Comparison of ENCODE assay signal across 1 cellular context in the genomic region with DNA sequence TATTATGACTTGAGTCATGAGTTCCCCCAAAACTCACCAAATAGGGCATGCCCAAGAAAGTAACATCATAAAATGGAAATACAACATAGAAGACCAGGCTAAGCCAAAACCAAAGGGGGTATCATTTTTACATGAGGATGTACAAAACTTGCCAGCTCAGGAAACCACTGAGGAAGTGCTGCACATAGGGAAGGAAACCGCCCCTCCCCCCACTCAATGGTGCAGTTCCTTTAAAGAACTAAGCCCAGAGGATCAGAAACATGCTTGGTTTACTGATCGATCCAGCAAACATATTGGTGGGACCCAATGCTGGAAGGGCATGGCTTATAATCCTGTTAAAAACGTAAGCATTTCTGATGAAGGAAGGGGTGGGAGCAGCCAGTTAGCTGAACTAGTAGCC.
TF ChIP-seq lines count a peak whose summit lies in the region.

No MANE protein-coding gene starts in this region.

TF ChIP-seq in GM23338, 12 proteins besides CTCF, POLR2A, EP300 and RAD21:
- TF ChIP-seq NANOG (IDR thresholded peaks at IDR 0.05; ENCODE audit: borderline replicate concordance) (no peak), JUNB (IDR thresholded peaks at IDR 0.05; ENCODE audit: unreplicated experiment) (no peak), STAT1 (IDR thresholded peaks at IDR 0.05; ENCODE audit: unreplicated experiment) (no peak), EZH2phosphoT487 (IDR thresholded peaks at IDR 0.05; ENCODE audit: unreplicated experiment) (no peak), CREB1 (CRISPR knock-in tag; IDR thresholded peaks at IDR 0.05; ENCODE audit: low read depth) (no peak), ZNF114 (CRISPR knock-in tag; IDR thresholded peaks at IDR 0.05) (no peak), EZH2 (IDR thresholded peaks at IDR 0.05; ENCODE audit: low read depth, unreplicated experiment) (no peak), ZNF331 (CRISPR knock-in tag; IDR thresholded peaks at IDR 0.05; ENCODE audit: low read depth) (no peak), POLR2AphosphoS5 (IDR thresholded peaks at IDR 0.05; ENCODE audit: low read depth) (no peak)
- TF ChIP-seq, protein P1, sequence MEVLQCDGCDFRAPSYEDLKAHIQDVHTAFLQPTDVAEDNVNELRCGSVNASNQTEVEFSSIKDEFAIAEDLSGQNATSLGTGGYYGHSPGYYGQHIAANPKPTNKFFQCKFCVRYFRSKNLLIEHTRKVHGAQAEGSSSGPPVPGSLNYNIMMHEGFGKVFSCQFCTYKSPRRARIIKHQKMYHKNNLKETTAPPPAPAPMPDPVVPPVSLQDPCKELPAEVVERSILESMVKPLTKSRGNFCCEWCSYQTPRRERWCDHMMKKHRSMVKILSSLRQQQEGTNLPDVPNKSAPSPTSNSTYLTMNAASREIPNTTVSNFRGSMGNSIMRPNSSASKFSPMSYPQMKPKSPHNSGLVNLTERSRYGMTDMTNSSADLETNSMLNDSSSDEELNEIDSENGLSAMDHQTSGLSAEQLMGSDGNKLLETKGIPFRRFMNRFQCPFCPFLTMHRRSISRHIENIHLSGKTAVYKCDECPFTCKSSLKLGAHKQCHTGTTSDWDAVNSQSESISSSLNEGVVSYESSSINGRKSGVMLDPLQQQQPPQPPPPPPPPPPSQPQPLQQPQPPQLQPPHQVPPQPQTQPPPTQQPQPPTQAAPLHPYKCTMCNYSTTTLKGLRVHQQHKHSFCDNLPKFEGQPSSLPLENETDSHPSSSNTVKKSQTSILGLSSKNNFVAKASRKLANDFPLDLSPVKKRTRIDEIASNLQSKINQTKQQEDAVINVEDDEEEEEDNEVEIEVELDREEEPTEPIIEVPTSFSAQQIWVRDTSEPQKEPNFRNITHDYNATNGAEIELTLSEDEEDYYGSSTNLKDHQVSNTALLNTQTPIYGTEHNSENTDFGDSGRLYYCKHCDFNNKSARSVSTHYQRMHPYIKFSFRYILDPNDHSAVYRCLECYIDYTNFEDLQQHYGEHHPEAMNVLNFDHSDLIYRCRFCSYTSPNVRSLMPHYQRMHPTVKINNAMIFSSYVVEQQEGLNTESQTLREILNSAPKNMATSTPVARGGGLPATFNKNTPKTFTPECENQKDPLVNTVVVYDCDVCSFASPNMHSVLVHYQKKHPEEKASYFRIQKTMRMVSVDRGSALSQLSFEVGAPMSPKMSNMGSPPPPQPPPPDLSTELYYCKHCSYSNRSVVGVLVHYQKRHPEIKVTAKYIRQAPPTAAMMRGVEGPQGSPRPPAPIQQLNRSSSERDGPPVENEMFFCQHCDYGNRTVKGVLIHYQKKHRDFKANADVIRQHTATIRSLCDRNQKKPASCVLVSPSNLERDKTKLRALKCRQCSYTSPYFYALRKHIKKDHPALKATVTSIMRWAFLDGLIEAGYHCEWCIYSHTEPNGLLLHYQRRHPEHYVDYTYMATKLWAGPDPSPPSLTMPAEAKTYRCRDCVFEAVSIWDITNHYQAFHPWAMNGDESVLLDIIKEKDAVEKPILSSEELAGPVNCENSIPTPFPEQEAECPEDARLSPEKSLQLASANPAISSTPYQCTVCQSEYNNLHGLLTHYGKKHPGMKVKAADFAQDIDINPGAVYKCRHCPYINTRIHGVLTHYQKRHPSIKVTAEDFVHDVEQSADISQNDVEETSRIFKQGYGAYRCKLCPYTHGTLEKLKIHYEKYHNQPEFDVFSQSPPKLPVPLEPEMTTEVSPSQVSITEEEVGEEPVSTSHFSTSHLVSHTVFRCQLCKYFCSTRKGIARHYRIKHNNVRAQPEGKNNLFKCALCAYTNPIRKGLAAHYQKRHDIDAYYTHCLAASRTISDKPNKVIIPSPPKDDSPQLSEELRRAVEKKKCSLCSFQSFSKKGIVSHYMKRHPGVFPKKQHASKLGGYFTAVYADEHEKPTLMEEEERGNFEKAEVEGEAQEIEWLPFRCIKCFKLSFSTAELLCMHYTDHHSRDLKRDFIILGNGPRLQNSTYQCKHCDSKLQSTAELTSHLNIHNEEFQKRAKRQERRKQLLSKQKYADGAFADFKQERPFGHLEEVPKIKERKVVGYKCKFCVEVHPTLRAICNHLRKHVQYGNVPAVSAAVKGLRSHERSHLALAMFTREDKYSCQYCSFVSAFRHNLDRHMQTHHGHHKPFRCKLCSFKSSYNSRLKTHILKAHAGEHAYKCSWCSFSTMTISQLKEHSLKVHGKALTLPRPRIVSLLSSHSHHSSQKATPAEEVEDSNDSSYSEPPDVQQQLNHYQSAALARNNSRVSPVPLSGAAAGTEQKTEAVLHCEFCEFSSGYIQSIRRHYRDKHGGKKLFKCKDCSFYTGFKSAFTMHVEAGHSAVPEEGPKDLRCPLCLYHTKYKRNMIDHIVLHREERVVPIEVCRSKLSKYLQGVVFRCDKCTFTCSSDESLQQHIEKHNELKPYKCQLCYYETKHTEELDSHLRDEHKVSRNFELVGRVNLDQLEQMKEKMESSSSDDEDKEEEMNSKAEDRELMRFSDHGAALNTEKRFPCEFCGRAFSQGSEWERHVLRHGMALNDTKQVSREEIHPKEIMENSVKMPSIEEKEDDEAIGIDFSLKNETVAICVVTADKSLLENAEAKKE (CRISPR knock-in tag; IDR thresholded peaks at IDR 0.05): no peak
- TF ChIP-seq, protein P2, sequence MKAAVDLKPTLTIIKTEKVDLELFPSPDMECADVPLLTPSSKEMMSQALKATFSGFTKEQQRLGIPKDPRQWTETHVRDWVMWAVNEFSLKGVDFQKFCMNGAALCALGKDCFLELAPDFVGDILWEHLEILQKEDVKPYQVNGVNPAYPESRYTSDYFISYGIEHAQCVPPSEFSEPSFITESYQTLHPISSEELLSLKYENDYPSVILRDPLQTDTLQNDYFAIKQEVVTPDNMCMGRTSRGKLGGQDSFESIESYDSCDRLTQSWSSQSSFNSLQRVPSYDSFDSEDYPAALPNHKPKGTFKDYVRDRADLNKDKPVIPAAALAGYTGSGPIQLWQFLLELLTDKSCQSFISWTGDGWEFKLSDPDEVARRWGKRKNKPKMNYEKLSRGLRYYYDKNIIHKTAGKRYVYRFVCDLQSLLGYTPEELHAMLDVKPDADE (IDR thresholded peaks at IDR 0.05): no peak
- TF ChIP-seq, protein P3, sequence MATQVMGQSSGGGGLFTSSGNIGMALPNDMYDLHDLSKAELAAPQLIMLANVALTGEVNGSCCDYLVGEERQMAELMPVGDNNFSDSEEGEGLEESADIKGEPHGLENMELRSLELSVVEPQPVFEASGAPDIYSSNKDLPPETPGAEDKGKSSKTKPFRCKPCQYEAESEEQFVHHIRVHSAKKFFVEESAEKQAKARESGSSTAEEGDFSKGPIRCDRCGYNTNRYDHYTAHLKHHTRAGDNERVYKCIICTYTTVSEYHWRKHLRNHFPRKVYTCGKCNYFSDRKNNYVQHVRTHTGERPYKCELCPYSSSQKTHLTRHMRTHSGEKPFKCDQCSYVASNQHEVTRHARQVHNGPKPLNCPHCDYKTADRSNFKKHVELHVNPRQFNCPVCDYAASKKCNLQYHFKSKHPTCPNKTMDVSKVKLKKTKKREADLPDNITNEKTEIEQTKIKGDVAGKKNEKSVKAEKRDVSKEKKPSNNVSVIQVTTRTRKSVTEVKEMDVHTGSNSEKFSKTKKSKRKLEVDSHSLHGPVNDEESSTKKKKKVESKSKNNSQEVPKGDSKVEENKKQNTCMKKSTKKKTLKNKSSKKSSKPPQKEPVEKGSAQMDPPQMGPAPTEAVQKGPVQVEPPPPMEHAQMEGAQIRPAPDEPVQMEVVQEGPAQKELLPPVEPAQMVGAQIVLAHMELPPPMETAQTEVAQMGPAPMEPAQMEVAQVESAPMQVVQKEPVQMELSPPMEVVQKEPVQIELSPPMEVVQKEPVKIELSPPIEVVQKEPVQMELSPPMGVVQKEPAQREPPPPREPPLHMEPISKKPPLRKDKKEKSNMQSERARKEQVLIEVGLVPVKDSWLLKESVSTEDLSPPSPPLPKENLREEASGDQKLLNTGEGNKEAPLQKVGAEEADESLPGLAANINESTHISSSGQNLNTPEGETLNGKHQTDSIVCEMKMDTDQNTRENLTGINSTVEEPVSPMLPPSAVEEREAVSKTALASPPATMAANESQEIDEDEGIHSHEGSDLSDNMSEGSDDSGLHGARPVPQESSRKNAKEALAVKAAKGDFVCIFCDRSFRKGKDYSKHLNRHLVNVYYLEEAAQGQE (IDR thresholded peaks at IDR 0.05; ENCODE audit: unreplicated experiment): no peak
